ENCODE assay signal across 10 cellular contexts in the genomic region with DNA sequence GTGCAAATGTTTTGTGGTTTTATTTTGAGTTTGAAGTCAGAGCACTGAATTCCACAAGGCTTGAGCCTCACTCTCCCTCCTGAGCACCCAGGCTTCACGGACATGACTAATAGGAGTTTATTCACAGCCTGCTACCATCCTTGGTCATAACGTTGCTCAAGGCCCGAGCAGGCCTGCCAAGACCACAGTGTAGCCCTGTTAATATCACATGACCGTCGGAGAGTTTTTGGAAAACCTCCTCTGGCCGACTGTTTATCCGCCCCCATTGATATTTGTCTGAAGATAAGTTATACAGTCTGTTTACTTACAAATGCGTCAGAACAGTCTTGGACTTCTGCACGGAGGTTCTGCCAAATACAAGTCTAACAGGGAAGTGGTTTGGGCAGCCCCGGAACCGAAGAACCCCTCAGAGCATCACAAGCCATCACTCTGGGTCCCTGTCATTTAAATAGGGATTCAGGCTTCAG.
DNase-seq lines count a peak whose midpoint lies in the region; ATAC-seq, FAIRE-seq and TF ChIP-seq lines count a peak whose summit lies in the region.
"Had no signal": no experiment of that assay in that cellular context is flagged by ENCODE, and none has a peak within 500 bp of the region (broad histone marks: within the 10 kb centered on the region; RNA-seq: fewer than 3 reads in every experiment).

No MANE protein-coding gene starts in this region.

- peak; percentile 4 for FAIRE-seq in HTR-8/SVneo (lab: Jason Lieb, UNC)
- FAIRE-seq: GM12892 had no signal

- no peaks in the 10 kb centered on the region for H3K27me3 ChIP-seq in thoracic aorta (replicated peaks; ENCODE audit: insufficient read depth)

- TF ChIP-seq CTCF in thoracic aorta (IDR thresholded peaks at IDR 0.05) = no peak

- H3K9me3 ChIP-seq in thoracic aorta = no peaks in the 10 kb centered on the region

- DNase-seq in HTR-8/SVneo (ENCODE audit: insufficient read length, low spot score) (peak; percentile 54), dedifferentiated amniotic fluid mesenchymal stem cell (ENCODE audit: extremely low spot score) (peak; percentile 99), medulla oblongata (ENCODE audit: extremely low spot score) (peak; percentile 31), thoracic aorta (ENCODE audit: low spot score) (peak; percentile 95), SIG-M5 (lab: John Stamatoyannopoulos, UW) (no peak), cerebellar cortex (ENCODE audit: low spot score) (no peak), SHP77 (lab: John Stamatoyannopoulos, UW) (no peak)
- DNase-seq: activated T-cell treated with anti-CD3 and anti-CD28 coated beads, Interleukin-2, amount 50 U/mL, for 72 hours had no signal

- peak overlapping the region; percentile 59 for H3K4me3 ChIP-seq in thoracic aorta

- H3K27ac ChIP-seq in thoracic aorta = peak overlapping the region; percentile 98 to 99

- H3K4me1 ChIP-seq in thoracic aorta (ENCODE audit: control insufficient read depth in 1 of 2, low read depth in 2 of 2) = peaks cover 73 to 92% of the 10 kb centered on the region in 2 donors

- H3K36me3 ChIP-seq in thoracic aorta = no peaks in the 10 kb centered on the region

- ATAC-seq in thoracic aorta (ENCODE audit: insufficient number of reproducible peaks, low FRiP score, low read depth) (peak; percentile 94), GM18858 (IDR thresholded peaks at IDR 0.05; ENCODE audit: unreplicated experiment) (no peak)
- ATAC-seq: activated T-cell treated with anti-CD3 and anti-CD28 coated beads, Interleukin-2, amount 50 U/mL, for 72 hours had no signal

Comparison
In these comparisons a context has a peak if more than half of its experiments do, and no peak if none do; other contexts are left out.
1. DNase-seq: peak in HTR-8/SVneo (single experiment), dedifferentiated amniotic fluid mesenchymal stem cell (single experiment), medulla oblongata (single experiment) and thoracic aorta (single experiment); none in SIG-M5 (single experiment), cerebellar cortex (single experiment) and SHP77 (0 of 2).